ENCODE assay signal across 21 cellular contexts in the genomic region with DNA sequence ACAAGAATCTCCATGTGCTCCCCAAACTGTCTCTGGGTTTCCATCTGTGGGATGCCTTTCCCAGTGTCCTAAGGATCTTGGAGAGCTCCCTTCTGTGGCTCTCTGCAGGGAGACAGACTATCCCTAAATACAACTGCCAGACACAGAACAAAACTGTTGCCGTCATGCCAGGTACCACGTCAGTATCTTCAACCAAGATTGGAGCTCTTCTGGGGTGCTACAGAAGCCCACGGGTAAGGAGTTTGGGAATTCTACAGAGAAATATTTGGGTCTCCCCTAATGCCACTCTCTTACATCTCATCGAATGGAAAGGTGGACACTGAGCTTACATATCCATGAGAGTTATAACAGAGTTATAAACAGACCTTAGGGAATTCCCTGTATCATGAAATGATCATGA. TPM values are rescaled to one million over a fixed set of nuclear protein-coding genes. Genes with fewer than 3 reads are reported as not detected.
DNase-seq lines count a peak whose midpoint lies in the region; ATAC-seq lines count a peak whose summit lies in the region.
"Had no signal": no experiment of that assay in that cellular context is flagged by ENCODE, and none has a peak within 500 bp of the region (broad histone marks: within the 10 kb centered on the region; RNA-seq: fewer than 3 reads in every experiment).

No MANE protein-coding gene starts in this region.

- ATAC-seq in activated CD4-positive, alpha-beta T cell treated with anti-CD3 and anti-CD28 coated beads for 36 hours: peak; percentile 57
- peak; percentile 12 for ATAC-seq in stimulated activated naive CD8-positive, alpha-beta T cell treated with anti-CD3 and anti-CD28 coated beads, Interleukin-15, amount 100 ng/mL, for 72 hours
- no peak for ATAC-seq in stimulated activated naive CD8-positive, alpha-beta T cell treated with anti-CD3 and anti-CD28 coated beads, Interleukin-15, Interleukin-2, amounts not matched to agents 100 U/mL and 50 U/mL, for 24 hours
- peak; percentile 35 for ATAC-seq in activated T-helper 17 cell treated with anti-CD3 and anti-CD28 coated beads, Interleukin-2, amount 50 U/mL, for 72 hours (replicated peaks)
- ATAC-seq in HG02840 (IDR thresholded peaks at IDR 0.05; ENCODE audit: low FRiP score, unreplicated experiment): no peak
- no peak for ATAC-seq in naive thymus-derived CD4-positive, alpha-beta T cell
- ATAC-seq in GM21576 (IDR thresholded peaks at IDR 0.05; ENCODE audit: unreplicated experiment): no peak
- ATAC-seq: K562 had no signal

- no peak overlapping the region for H3K27ac Mint-ChIP-seq in activated CD4-positive, alpha-beta T cell treated with anti-CD3 and anti-CD28 coated beads for 36 hours
- H3K27ac Mint-ChIP-seq in stimulated activated naive CD8-positive, alpha-beta T cell treated with anti-CD3 and anti-CD28 coated beads, Interleukin-15, amount 100 ng/mL, for 72 hours: no peak overlapping the region
- H3K27ac Mint-ChIP-seq in activated T-helper 17 cell treated with anti-CD3 and anti-CD28 coated beads, Interleukin-2, amount 50 U/mL, for 72 hours: no peak overlapping the region
- no peak overlapping the region for H3K27ac Mint-ChIP-seq in naive thymus-derived CD4-positive, alpha-beta T cell
- H3K27ac Mint-ChIP-seq: CD4-positive, CD25-positive, alpha-beta regulatory T cell; H9 had no signal

- intact Hi-C loops in activated CD4-positive, alpha-beta T cell treated with anti-CD3 and anti-CD28 coated beads for 36 hours (cut with DNase I, micrococcal nuclease): no loop called here
- intact Hi-C loops in naive thymus-derived CD4-positive, alpha-beta T cell (cut with micrococcal nuclease): loop anchor here in 1 of 2 donors (10.0 kb wide), 3 partner anchors 329 to 1159 kb away; a partner anchor contains a TSS

- H3K4me1 ChIP-seq in naive thymus-derived CD4-positive, alpha-beta T cell (ENCODE audit: control insufficient read depth in 2 of 2, insufficient read depth in 2 of 2, low read length in 2 of 2): peaks cover 0 to under 1% of the 10 kb centered on the region in 2 donors
- H3K4me1 ChIP-seq: BE2C had no signal

- H3K4me3 Mint-ChIP-seq in activated CD4-positive, alpha-beta T cell treated with anti-CD3 and anti-CD28 coated beads for 36 hours: no peak overlapping the region
- H3K4me3 Mint-ChIP-seq in stimulated activated naive CD8-positive, alpha-beta T cell treated with anti-CD3 and anti-CD28 coated beads, Interleukin-15, amount 100 ng/mL, for 72 hours: no peak overlapping the region
- H3K4me3 Mint-ChIP-seq in activated T-helper 17 cell treated with anti-CD3 and anti-CD28 coated beads, Interleukin-2, amount 50 U/mL, for 72 hours: no peak overlapping the region
- no peak overlapping the region for H3K4me3 Mint-ChIP-seq in naive thymus-derived CD4-positive, alpha-beta T cell
- H3K4me3 Mint-ChIP-seq: CD4-positive, CD25-positive, alpha-beta regulatory T cell; H9 had no signal

- H3K4me3 ChIP-seq in naive thymus-derived CD4-positive, alpha-beta T cell (ENCODE audit: low read length): no peak overlapping the region
- H3K4me3 ChIP-seq: K562, SK-N-MC had no signal

- no peaks in the 10 kb centered on the region for H3K9me3 ChIP-seq in naive thymus-derived CD4-positive, alpha-beta T cell (ENCODE audit: control insufficient read depth in 2 of 3, low read length in 3 of 3)
- H3K9me3 ChIP-seq: BE2C had no signal

- POLR2A ChIA-PET in activated CD4-positive, alpha-beta T cell treated with anti-CD3 and anti-CD28 coated beads for 36 hours (lab: Charles Lee): no interaction called here
- POLR2A ChIA-PET in naive thymus-derived CD4-positive, alpha-beta T cell (lab: Charles Lee): interaction anchor here (0.6 to 1.0 kb wide), 3 partner anchors 173 to 1122 kb away, joined by 3 to 4 read pairs (median 3); no protein-coding TSS in a partner anchor

- no peak for DNase-seq in activated CD4-positive, alpha-beta T cell treated with anti-CD3 and anti-CD28 coated beads for 36 hours
- DNase-seq in activated CD4-positive, alpha-beta T cell treated with anti-CD3 and anti-CD28 coated beads for 1 hour: no peak
- no peak for DNase-seq in stimulated activated naive CD8-positive, alpha-beta T cell treated with anti-CD3 and anti-CD28 coated beads, Interleukin-15, amount 100 ng/mL, for 72 hours
- no peak for DNase-seq in stimulated activated naive CD8-positive, alpha-beta T cell treated with anti-CD3 and anti-CD28 coated beads, Interleukin-15, Interleukin-2, amounts not matched to agents 100 U/mL and 50 U/mL, for 24 hours
- no peak for DNase-seq in naive thymus-derived CD4-positive, alpha-beta T cell
- DNase-seq: BE2C; CD4-positive, CD25-positive, alpha-beta regulatory T cell; COR-L47; DMS 273 treated with DMSO at 0.1 percent for 48 hours; H9; NCI-H187; NCI-H2171; NCI-H446; NCI-H526 treated with DMSO at 0.1 percent for 48 hours; SHP77 had no signal

- no peaks in the 10 kb centered on the region for H3K9me3 Mint-ChIP-seq in activated CD4-positive, alpha-beta T cell treated with anti-CD3 and anti-CD28 coated beads for 36 hours (ENCODE audit: low read depth)
- peaks cover 0 to 7% of the 10 kb centered on the region in 2 donors for H3K9me3 Mint-ChIP-seq in stimulated activated naive CD8-positive, alpha-beta T cell treated with anti-CD3 and anti-CD28 coated beads, Interleukin-15, amount 100 ng/mL, for 72 hours
- H3K9me3 Mint-ChIP-seq in activated T-helper 17 cell treated with anti-CD3 and anti-CD28 coated beads, Interleukin-2, amount 50 U/mL, for 72 hours: no peaks in the 10 kb centered on the region
- H3K9me3 Mint-ChIP-seq in naive thymus-derived CD4-positive, alpha-beta T cell: no peaks in the 10 kb centered on the region

- no peaks in the 10 kb centered on the region for H3K27me3 Mint-ChIP-seq in activated CD4-positive, alpha-beta T cell treated with anti-CD3 and anti-CD28 coated beads for 36 hours
- H3K27me3 Mint-ChIP-seq in stimulated activated naive CD8-positive, alpha-beta T cell treated with anti-CD3 and anti-CD28 coated beads, Interleukin-15, amount 100 ng/mL, for 72 hours: no peaks in the 10 kb centered on the region
- H3K27me3 Mint-ChIP-seq in activated T-helper 17 cell treated with anti-CD3 and anti-CD28 coated beads, Interleukin-2, amount 50 U/mL, for 72 hours: no peaks in the 10 kb centered on the region
- H3K27me3 Mint-ChIP-seq in naive thymus-derived CD4-positive, alpha-beta T cell: no peaks in the 10 kb centered on the region
- H3K27me3 Mint-ChIP-seq: CD4-positive, CD25-positive, alpha-beta regulatory T cell had no signal

- H3K36me3 ChIP-seq in naive thymus-derived CD4-positive, alpha-beta T cell (ENCODE audit: control insufficient read depth in 2 of 3, insufficient read depth in 3 of 3, low read length in 3 of 3): no peaks in the 10 kb centered on the region
- H3K36me3 ChIP-seq: BE2C had no signal

- H3K4me1 Mint-ChIP-seq in activated CD4-positive, alpha-beta T cell treated with anti-CD3 and anti-CD28 coated beads for 36 hours: no peaks in the 10 kb centered on the region
- H3K4me1 Mint-ChIP-seq in stimulated activated naive CD8-positive, alpha-beta T cell treated with anti-CD3 and anti-CD28 coated beads, Interleukin-15, amount 100 ng/mL, for 72 hours: peaks cover under 1% of the 10 kb centered on the region
- no peaks in the 10 kb centered on the region for H3K4me1 Mint-ChIP-seq in activated T-helper 17 cell treated with anti-CD3 and anti-CD28 coated beads, Interleukin-2, amount 50 U/mL, for 72 hours
- peaks cover 0 to 2% (median 0%) of the 10 kb centered on the region in 7 donors for H3K4me1 Mint-ChIP-seq in naive thymus-derived CD4-positive, alpha-beta T cell
- H3K4me1 Mint-ChIP-seq: CD4-positive, CD25-positive, alpha-beta regulatory T cell; H9 had no signal

- no peaks in the 10 kb centered on the region for H3K36me3 Mint-ChIP-seq in activated CD4-positive, alpha-beta T cell treated with anti-CD3 and anti-CD28 coated beads for 36 hours (ENCODE audit: low read depth)
- no peaks in the 10 kb centered on the region for H3K36me3 Mint-ChIP-seq in activated T-helper 17 cell treated with anti-CD3 and anti-CD28 coated beads, Interleukin-2, amount 50 U/mL, for 72 hours (ENCODE audit: low read depth)
- no peaks in the 10 kb centered on the region for H3K36me3 Mint-ChIP-seq in naive thymus-derived CD4-positive, alpha-beta T cell
- H3K36me3 Mint-ChIP-seq: CD4-positive, CD25-positive, alpha-beta regulatory T cell had no signal

- no peak overlapping the region for H3K27ac ChIP-seq in naive thymus-derived CD4-positive, alpha-beta T cell (ENCODE audit: low read depth, low read length)
- H3K27ac ChIP-seq: SK-N-MC had no signal

- CTCF ChIA-PET in activated CD4-positive, alpha-beta T cell treated with anti-CD3 and anti-CD28 coated beads for 36 hours (lab: Charles Lee): interaction anchor here (0.5 to 1.0 kb wide), 2 partner anchors 50 to 1291 kb away, joined by 3 read pairs; no protein-coding TSS in a partner anchor
- CTCF ChIA-PET in naive thymus-derived CD4-positive, alpha-beta T cell (lab: Charles Lee): interaction anchor here (1.5 kb wide), 1 partner anchor 327 kb away, joined by 3 read pairs; no protein-coding TSS in a partner anchor

- no peaks in the 10 kb centered on the region for H3K27me3 ChIP-seq in naive thymus-derived CD4-positive, alpha-beta T cell (ENCODE audit: control insufficient read depth in 2 of 2, insufficient read depth in 2 of 2, low read length in 2 of 2)
- H3K27me3 ChIP-seq: BE2C had no signal

RNA-seq across cellular contexts. Expression of a gene that starts 4.9 kb away (rescaled TPM):
- total RNA-seq in activated CD4-positive, alpha-beta T cell treated with anti-CD3 and anti-CD28 coated beads for 36 hours: not detected
- total RNA-seq in activated T-helper 17 cell treated with anti-CD3 and anti-CD28 coated beads, Interleukin-2, amount 50 U/mL, for 72 hours: not detected
- not detected for total RNA-seq in naive thymus-derived CD4-positive, alpha-beta T cell
- polyA plus RNA-seq in naive thymus-derived CD4-positive, alpha-beta T cell: not detected
- total RNA-seq: CD4-positive, CD25-positive, alpha-beta regulatory T cell; H9; K562; RPMI7951 had no signal
- polyA plus RNA-seq: CD4-positive, CD25-positive, alpha-beta regulatory T cell; K562 had no signal

RNA-seq across cellular contexts. Expression of a gene that starts 6.2 kb away (rescaled TPM):
- 1 to 10 TPM; 8.9 to 9.6 TPM for total RNA-seq in activated CD4-positive, alpha-beta T cell treated with anti-CD3 and anti-CD28 coated beads for 36 hours
- total RNA-seq in activated T-helper 17 cell treated with anti-CD3 and anti-CD28 coated beads, Interleukin-2, amount 50 U/mL, for 72 hours: 1 to 10 TPM; 7.6 to 9.4 TPM
- total RNA-seq in naive thymus-derived CD4-positive, alpha-beta T cell: 10 to 100 TPM; 11.7 to 36.2 (median 20.0) TPM
- polyA plus RNA-seq in naive thymus-derived CD4-positive, alpha-beta T cell: 10 to 100 TPM in 1 of 2 donors, 1 to 10 TPM in 1; 5.4 to 14.0 TPM

RNA-seq across cellular contexts. Expression of a gene that starts 14.2 kb away (rescaled TPM):
- not detected for total RNA-seq in activated CD4-positive, alpha-beta T cell treated with anti-CD3 and anti-CD28 coated beads for 36 hours
- not detected for total RNA-seq in activated T-helper 17 cell treated with anti-CD3 and anti-CD28 coated beads, Interleukin-2, amount 50 U/mL, for 72 hours
- total RNA-seq in naive thymus-derived CD4-positive, alpha-beta T cell: not detected
- not detected for polyA plus RNA-seq in naive thymus-derived CD4-positive, alpha-beta T cell
- total RNA-seq: CD4-positive, CD25-positive, alpha-beta regulatory T cell; H9; K562; RPMI7951 had no signal
- polyA plus RNA-seq: CD4-positive, CD25-positive, alpha-beta regulatory T cell; K562 had no signal

RNA-seq across cellular contexts. Expression of a gene that starts 23.4 kb away (rescaled TPM):
- total RNA-seq in activated CD4-positive, alpha-beta T cell treated with anti-CD3 and anti-CD28 coated beads for 36 hours: not detected
- not detected for total RNA-seq in activated T-helper 17 cell treated with anti-CD3 and anti-CD28 coated beads, Interleukin-2, amount 50 U/mL, for 72 hours
- not detected for total RNA-seq in naive thymus-derived CD4-positive, alpha-beta T cell
- not detected for polyA plus RNA-seq in naive thymus-derived CD4-positive, alpha-beta T cell
- total RNA-seq: CD4-positive, CD25-positive, alpha-beta regulatory T cell; H9; K562; RPMI7951 had no signal
- polyA plus RNA-seq: CD4-positive, CD25-positive, alpha-beta regulatory T cell; K562 had no signal

RNA-seq across cellular contexts. Expression of a gene that starts 33.0 kb away (rescaled TPM):
- total RNA-seq in activated CD4-positive, alpha-beta T cell treated with anti-CD3 and anti-CD28 coated beads for 36 hours: not detected
- not detected for total RNA-seq in activated T-helper 17 cell treated with anti-CD3 and anti-CD28 coated beads, Interleukin-2, amount 50 U/mL, for 72 hours
- not detected for total RNA-seq in naive thymus-derived CD4-positive, alpha-beta T cell
- not detected for polyA plus RNA-seq in naive thymus-derived CD4-positive, alpha-beta T cell
- total RNA-seq: CD4-positive, CD25-positive, alpha-beta regulatory T cell; H9; K562; RPMI7951 had no signal
- polyA plus RNA-seq: CD4-positive, CD25-positive, alpha-beta regulatory T cell; K562 had no signal

Comparison
In these comparisons a context has a peak if more than half of its experiments do, and no peak if none do; other contexts are left out.
1. ATAC-seq: peak in activated CD4-positive, alpha-beta T cell treated with anti-CD3 and anti-CD28 coated beads for 36 hours (single experiment), stimulated activated naive CD8-positive, alpha-beta T cell treated with anti-CD3 and anti-CD28 coated beads, Interleukin-15, amount 100 ng/mL, for 72 hours (single experiment) and activated T-helper 17 cell treated with anti-CD3 and anti-CD28 coated beads, Interleukin-2, amount 50 U/mL, for 72 hours (single experiment); none in stimulated activated naive CD8-positive, alpha-beta T cell treated with anti-CD3 and anti-CD28 coated beads, Interleukin-15, Interleukin-2, amounts not matched to agents 100 U/mL and 50 U/mL, for 24 hours (single experiment), HG02840 (single experiment), naive thymus-derived CD4-positive, alpha-beta T cell (single experiment) and GM21576 (single experiment).